Comparison of ENCODE assay signal across 10 cellular contexts in the genomic region with DNA sequence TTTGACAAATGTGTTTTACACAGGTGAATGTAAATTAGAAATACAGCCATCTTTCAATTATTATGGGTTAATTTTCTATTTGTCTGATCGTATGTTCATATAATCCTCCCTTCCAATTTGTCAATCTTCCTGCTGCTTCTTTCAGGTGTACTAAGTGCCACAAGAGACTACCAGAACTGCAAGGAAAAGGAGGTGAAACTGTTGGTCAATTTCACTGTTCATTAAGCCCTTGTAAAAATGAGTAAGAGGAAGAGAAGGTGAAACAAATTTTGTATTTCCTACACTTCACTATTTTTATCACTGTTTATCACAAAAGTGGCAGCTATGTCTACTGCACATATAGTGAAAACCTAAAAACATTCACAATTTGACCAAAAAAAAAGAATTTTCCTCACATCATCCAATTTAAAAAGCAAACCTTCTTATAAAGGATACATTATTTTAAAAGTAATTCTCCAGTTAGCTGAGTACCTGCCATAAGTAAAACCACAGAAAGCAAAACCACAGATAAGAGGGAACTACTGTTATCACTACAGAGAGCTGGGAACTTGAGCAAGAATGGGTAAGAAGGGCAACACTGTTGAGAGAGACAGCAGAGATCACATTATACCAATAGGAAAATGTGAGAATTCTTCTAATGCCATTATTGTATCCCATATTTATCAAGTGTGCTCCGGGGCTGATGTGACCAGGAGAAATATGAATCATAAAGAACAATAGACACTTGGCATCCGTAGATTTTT.
A peak's percentile ranks its signal among the peaks of the same experiment; 100 is the strongest.
DNase-seq lines count a peak whose midpoint lies in the region; ATAC-seq and TF ChIP-seq lines count a peak whose summit lies in the region.
"Had no signal": no experiment of that assay in that cellular context is flagged by ENCODE, and none has a peak within 500 bp of the region (broad histone marks: within the 10 kb centered on the region; RNA-seq: fewer than 3 reads in every experiment).

No MANE protein-coding gene starts in this region.

- no peaks in the 10 kb centered on the region for H3K27me3 ChIP-seq in CD4-positive, alpha-beta memory T cell (ENCODE audit: insufficient read depth, low read length)

- ATAC-seq in GM19455 (IDR thresholded peaks at IDR 0.05; ENCODE audit: unreplicated experiment) = peak; percentile 96
- peak; percentile 98 for ATAC-seq in HG03196 (IDR thresholded peaks at IDR 0.05; ENCODE audit: unreplicated experiment)
- ATAC-seq in T-helper 17 cell = peak; percentile 37

- CTCF ChIA-PET in CD4-positive, alpha-beta memory T cell (lab: Charles Lee; ENCODE audit: partially characterized antibody) = no interaction called here

- H3K27ac ChIP-seq in CD4-positive, alpha-beta memory T cell (ENCODE audit: low read depth, low read length) = no peak overlapping the region

- no peak overlapping the region for H3K4me3 Mint-ChIP-seq in T-helper 17 cell
- peak overlapping the region in 2 of 8 donors; percentile 7 to 9 for H3K4me3 Mint-ChIP-seq in CD4-positive, alpha-beta memory T cell

- no peak overlapping the region for H3K4me3 ChIP-seq in CD4-positive, alpha-beta memory T cell (ENCODE audit: low read length in 2 of 2)

- in situ Hi-C loops in GM13976 (cut with MboI; ENCODE audit: low sequenced_read_pairs, unreplicated experiment) = no loop called here

- POLR2A ChIA-PET in CD4-positive, alpha-beta memory T cell (lab: Charles Lee; ENCODE audit: partially characterized antibody) = no interaction called here

- H3K9me3 Mint-ChIP-seq in CD4-positive, alpha-beta memory T cell = no peaks in the 10 kb centered on the region

- no peaks in the 10 kb centered on the region for H3K9me3 ChIP-seq in T-helper 17 cell (ENCODE audit: control insufficient read depth, low read length, poor library complexity, severe bottlenecking)
- no peaks in the 10 kb centered on the region for H3K9me3 ChIP-seq in CD4-positive, alpha-beta memory T cell (ENCODE audit: control insufficient read depth in 1 of 2, low read length in 2 of 2)

- H3K36me3 Mint-ChIP-seq in T-helper 17 cell (ENCODE audit: low read depth) = peaks cover 3% of the 10 kb centered on the region
- H3K36me3 Mint-ChIP-seq in CD4-positive, alpha-beta memory T cell = peaks cover 2 to 11% of the 10 kb centered on the region in 2 donors

- peaks cover 19% of the 10 kb centered on the region for H3K4me1 ChIP-seq in CD4-positive, alpha-beta memory T cell (ENCODE audit: insufficient read depth, low read length)

- no peak for TF ChIP-seq CTCF in GM13976 (IDR thresholded peaks at IDR 0.05; ENCODE audit: borderline replicate concordance, control extremely low read depth, extremely low read depth, insufficient read depth, missing control alignments)

- DNase-seq in COLO829 (ENCODE audit: low spot score) (peak; percentile 1), T-helper 17 cell (no peak), GM13976 (ENCODE audit: low spot score) (no peak), NCI-H748 treated with DMSO at 0.1 percent for 48 hours (lab: John Stamatoyannopoulos, UW) (no peak)
- DNase-seq in CD4-positive, alpha-beta memory T cell = no peak
- no peak for DNase-seq in activated CD8-positive, alpha-beta memory T cell treated with anti-CD3 and anti-CD28 coated beads for 24 hours
- DNase-seq: activated naive CD4-positive, alpha-beta T cell treated with anti-CD3 and anti-CD28 coated beads, Interleukin-2, amount 50 U/mL, for 16 hours; NCI-H2171 treated with DMSO at 0.1 percent for 48 hours had no signal

- H3K4me1 Mint-ChIP-seq in T-helper 17 cell = peaks cover 8% of the 10 kb centered on the region
- peaks cover 3 to 7% (median 3%) of the 10 kb centered on the region in 4 donors for H3K4me1 Mint-ChIP-seq in CD4-positive, alpha-beta memory T cell

- H3K36me3 ChIP-seq in CD4-positive, alpha-beta memory T cell (ENCODE audit: insufficient read depth, low read length) = no peaks in the 10 kb centered on the region

- intact Hi-C loops in CD4-positive, alpha-beta memory T cell (cut with micrococcal nuclease) = no loop called here

- H3K27me3 Mint-ChIP-seq in T-helper 17 cell = no peaks in the 10 kb centered on the region
- H3K27me3 Mint-ChIP-seq in CD4-positive, alpha-beta memory T cell = no peaks in the 10 kb centered on the region

- H3K27ac Mint-ChIP-seq in T-helper 17 cell = no peak overlapping the region
- peak overlapping the region in 2 of 7 donors; percentile 49 to 70 for H3K27ac Mint-ChIP-seq in CD4-positive, alpha-beta memory T cell

Comparison
In these comparisons a context has a peak if more than half of its experiments do, and no peak if none do; other contexts are left out.
1. ATAC-seq: peak in every context shown above with its lines; median percentile 98 in HG03196; 96 in GM19455; 37 in T-helper 17 cell.